1 cellular context compared by ENCODE assay signal in the genomic region with DNA sequence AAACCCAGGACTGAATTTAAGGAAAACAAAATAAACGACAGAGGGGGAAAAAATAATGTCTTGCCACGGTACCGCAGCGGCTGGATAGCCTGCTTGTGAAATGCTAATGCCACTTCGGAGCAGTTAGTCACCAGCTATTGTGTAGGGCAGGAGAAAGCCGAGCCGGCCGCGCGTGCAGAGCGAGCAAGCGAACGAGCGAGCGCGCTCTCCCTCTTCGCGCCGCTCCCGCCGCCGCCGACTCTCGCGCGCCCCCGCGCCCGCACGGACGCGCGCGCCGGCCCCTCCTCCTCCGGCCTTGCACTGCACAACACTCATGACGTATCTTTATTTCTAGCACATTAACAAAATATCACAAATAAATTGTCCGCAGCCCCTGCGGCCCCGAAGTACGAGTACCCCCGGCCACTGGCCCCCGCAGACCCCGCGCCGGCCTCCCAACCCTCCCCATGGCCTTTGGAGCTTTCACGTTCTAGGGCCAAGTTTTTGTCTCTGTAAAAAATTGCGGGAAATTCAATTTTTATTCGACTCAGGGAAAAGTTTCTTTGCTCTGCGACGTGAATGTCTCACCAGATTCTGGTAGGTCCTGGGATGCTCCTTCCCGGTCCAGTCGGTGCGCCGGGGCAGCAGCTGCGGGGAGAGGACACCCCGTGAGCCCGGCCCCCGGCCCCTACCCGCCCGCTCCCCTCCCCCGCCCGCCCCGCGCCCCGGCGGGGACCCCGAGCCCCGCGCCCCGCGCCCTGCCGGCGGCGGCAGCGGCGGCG.
A peak's percentile ranks its signal among the peaks of the same experiment; 100 is the strongest.
TF ChIP-seq lines count a peak whose summit lies in the region.

No MANE protein-coding gene starts in this region.

TF ChIP-seq in GM12878, 131 proteins besides CTCF, POLR2A, EP300 and RAD21 (continued from another document):
- TF ChIP-seq CUX1 (IDR thresholded peaks at IDR 0.05; ENCODE audit: insufficient replicate concordance, low read depth, low read length): no peak
- no peak for TF ChIP-seq CBX5 (IDR thresholded peaks at IDR 0.05; ENCODE audit: low read depth)
- TF ChIP-seq CHD4 (IDR thresholded peaks at IDR 0.05): no peak
- no peak for TF ChIP-seq KAT2A (conservative IDR thresholded peaks at IDR 0.05; ENCODE audit: control insufficient read depth, low read depth, low read length)
- TF ChIP-seq, protein P1, sequence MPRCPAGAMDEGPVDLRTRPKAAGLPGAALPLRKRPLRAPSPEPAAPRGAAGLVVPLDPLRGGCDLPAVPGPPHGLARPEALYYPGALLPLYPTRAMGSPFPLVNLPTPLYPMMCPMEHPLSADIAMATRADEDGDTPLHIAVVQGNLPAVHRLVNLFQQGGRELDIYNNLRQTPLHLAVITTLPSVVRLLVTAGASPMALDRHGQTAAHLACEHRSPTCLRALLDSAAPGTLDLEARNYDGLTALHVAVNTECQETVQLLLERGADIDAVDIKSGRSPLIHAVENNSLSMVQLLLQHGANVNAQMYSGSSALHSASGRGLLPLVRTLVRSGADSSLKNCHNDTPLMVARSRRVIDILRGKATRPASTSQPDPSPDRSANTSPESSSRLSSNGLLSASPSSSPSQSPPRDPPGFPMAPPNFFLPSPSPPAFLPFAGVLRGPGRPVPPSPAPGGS (IDR thresholded peaks at IDR 0.05; ENCODE audit: borderline replicate concordance, insufficient read depth, low read depth, low read length, poor library complexity, severe bottlenecking): no peak
- TF ChIP-seq DPF2 (IDR thresholded peaks at IDR 0.05): peak; percentile 37; the same call in 1 of the 2 replicates
- TF ChIP-seq CREB1 (IDR thresholded peaks at IDR 0.05; ENCODE audit: low read depth): no peak; the same call in 1 of the 2 replicates
- TF ChIP-seq E2F4 (IDR thresholded peaks at IDR 0.05; ENCODE audit: low read depth, low read length): no peak
- no peak for TF ChIP-seq USF2 (IDR thresholded peaks at IDR 0.05; ENCODE audit: borderline replicate concordance, low read depth, low read length)
- no peak for TF ChIP-seq E2F8 (IDR thresholded peaks at IDR 0.05; ENCODE audit: low read depth, partially characterized antibody)
- TF ChIP-seq, protein P2, sequence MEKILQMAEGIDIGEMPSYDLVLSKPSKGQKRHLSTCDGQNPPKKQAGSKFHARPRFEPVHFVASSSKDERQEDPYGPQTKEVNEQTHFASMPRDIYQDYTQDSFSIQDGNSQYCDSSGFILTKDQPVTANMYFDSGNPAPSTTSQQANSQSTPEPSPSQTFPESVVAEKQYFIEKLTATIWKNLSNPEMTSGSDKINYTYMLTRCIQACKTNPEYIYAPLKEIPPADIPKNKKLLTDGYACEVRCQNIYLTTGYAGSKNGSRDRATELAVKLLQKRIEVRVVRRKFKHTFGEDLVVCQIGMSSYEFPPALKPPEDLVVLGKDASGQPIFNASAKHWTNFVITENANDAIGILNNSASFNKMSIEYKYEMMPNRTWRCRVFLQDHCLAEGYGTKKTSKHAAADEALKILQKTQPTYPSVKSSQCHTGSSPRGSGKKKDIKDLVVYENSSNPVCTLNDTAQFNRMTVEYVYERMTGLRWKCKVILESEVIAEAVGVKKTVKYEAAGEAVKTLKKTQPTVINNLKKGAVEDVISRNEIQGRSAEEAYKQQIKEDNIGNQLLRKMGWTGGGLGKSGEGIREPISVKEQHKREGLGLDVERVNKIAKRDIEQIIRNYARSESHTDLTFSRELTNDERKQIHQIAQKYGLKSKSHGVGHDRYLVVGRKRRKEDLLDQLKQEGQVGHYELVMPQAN (conservative IDR thresholded peaks at IDR 0.05): peak; percentile 28; the same call in 1 of the 2 replicates
- TF ChIP-seq GATAD2B (conservative IDR thresholded peaks at IDR 0.05; ENCODE audit: low read depth): 0 out of 2 replicates have a peak, but pooled peaks have one; percentile 34
- TF ChIP-seq NFYA (IDR thresholded peaks at IDR 0.05; ENCODE audit: borderline replicate concordance, low read depth, low read length): no peak
- no peak for TF ChIP-seq JUND (IDR thresholded peaks at IDR 0.05; ENCODE audit: low read depth, low read length)
- no peak for TF ChIP-seq NR2C1 (IDR thresholded peaks at IDR 0.05)
- no peak for TF ChIP-seq TCF12 (IDR thresholded peaks at IDR 0.05; ENCODE audit: low read depth, low read length)
- TF ChIP-seq ATF7 (IDR thresholded peaks at IDR 0.05; ENCODE audit: low read depth): peak; percentile 53
- no peak for TF ChIP-seq MYC (IDR thresholded peaks at IDR 0.05; ENCODE audit: insufficient read depth, insufficient read length, insufficient replicate concordance, low read length, severe bottlenecking)
- TF ChIP-seq STAT1 (conservative IDR thresholded peaks at IDR 0.05): 0 out of 2 replicates have a peak, but pooled peaks have one; percentile 54
- no peak for TF ChIP-seq FOS (IDR thresholded peaks at IDR 0.05; ENCODE audit: borderline replicate concordance, extremely low read depth, insufficient read length)
